In the genomic region with DNA sequence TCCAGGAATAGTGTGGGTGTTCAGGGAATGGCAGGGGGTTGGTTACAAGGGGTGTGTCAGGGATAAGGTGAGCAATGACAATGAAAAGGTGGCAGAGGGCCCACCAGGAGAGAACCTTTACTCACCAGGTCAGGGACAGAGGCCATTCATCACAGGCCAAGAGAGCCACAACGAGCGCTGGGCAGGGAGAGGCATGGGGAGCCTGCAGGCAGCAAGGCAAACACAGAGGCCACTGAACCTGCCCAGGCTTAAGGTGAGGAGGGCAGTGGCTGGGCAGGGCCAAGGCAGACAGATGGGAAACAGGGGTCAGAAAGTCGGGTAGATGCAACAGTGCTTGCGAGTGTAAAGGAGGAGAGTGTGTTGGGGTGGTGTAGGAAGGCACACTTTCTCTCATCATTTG, we compare ENCODE assay signal across 35 cellular contexts. TPM values are rescaled to one million over a fixed set of nuclear protein-coding genes. Genes with fewer than 3 reads are reported as not detected.
"Had no signal": no experiment of that assay in that cellular context is flagged by ENCODE, and none has a peak within 500 bp of the region (broad histone marks: within the 10 kb centered on the region; RNA-seq: fewer than 3 reads in every experiment).

No MANE protein-coding gene starts in this region.

- H3K4me1 Mint-ChIP-seq: activated B cell treated with CpG ODN at 0.5 μM for 24 hours; activated CD8-positive, alpha-beta memory T cell treated with anti-CD3 and anti-CD28 coated beads, Interleukin-2, amount 10 ng/mL, durations not matched to agents 7 days and 5 days; activated naive CD4-positive, alpha-beta T cell treated with anti-CD3 and anti-CD28 coated beads, Interleukin-2, amount 50 U/mL, for 24 hours; activated naive CD8-positive, alpha-beta T cell treated with anti-CD3 and anti-CD28 coated beads for 36 hours; activated naive CD8-positive, alpha-beta T cell treated with anti-CD3 and anti-CD28 coated beads, Interleukin-2, amount 50 U/mL, for 24 hours; T-helper 17 cell had no signal

- H3K27ac Mint-ChIP-seq: activated B cell treated with CpG ODN at 0.5 μM for 24 hours; activated CD4-positive, alpha-beta memory T cell treated with anti-CD3 and anti-CD28 coated beads for 36 hours; activated CD8-positive, alpha-beta memory T cell treated with anti-CD3 and anti-CD28 coated beads, Interleukin-2, amount 10 ng/mL, durations not matched to agents 7 days and 5 days; activated CD8-positive, alpha-beta T cell treated with anti-CD3 and anti-CD28 coated beads, Interleukin-2, amount 10 ng/mL, durations not matched to agents 7 days and 5 days; activated naive CD4-positive, alpha-beta T cell treated with anti-CD3 and anti-CD28 coated beads for 36 hours; activated naive CD4-positive, alpha-beta T cell treated with anti-CD3 and anti-CD28 coated beads, Interleukin-2, amount 50 U/mL, for 24 hours; activated naive CD8-positive, alpha-beta T cell treated with anti-CD3 and anti-CD28 coated beads for 36 hours; activated naive CD8-positive, alpha-beta T cell treated with anti-CD3 and anti-CD28 coated beads, Interleukin-2, amount 50 U/mL, for 24 hours; activated T-helper 1 cell treated with anti-CD3 and anti-CD28 coated beads, Interleukin-12 subunit alpha, Interleukin-12 subunit beta, Interleukin-2, Interleukin-4 antibody, amounts not matched to agents 30 ng/mL and 10 ng/mL and 1 ng/mL, durations not matched to agents 14 hours and 24 hours and 36 hours; activated T-helper 2 cell treated with anti-CD3 and anti-CD28 coated beads, Interferon-gamma antibody, Interleukin-2, Interleukin-4, amounts not matched to agents 10 μg/mL and 5 μg/mL and 100 μg/mL, durations not matched to agents 14 hours and 24 hours and 36 hours; T-helper 17 cell; T-helper 2 cell treated with Interferon-gamma antibody and Interleukin-4, amounts not matched to agents 5 μg/mL and 100 μg/mL, for 36 hours had no signal

- H3K4me3 ChIP-seq: adrenal gland, body of pancreas, colonic mucosa, esophagus squamous epithelium had no signal

- H3K27me3 ChIP-seq: adrenal gland, body of pancreas, colonic mucosa, esophagus squamous epithelium had no signal

- H3K4me3 Mint-ChIP-seq: activated B cell treated with CpG ODN at 0.5 μM for 24 hours; activated CD4-positive, alpha-beta memory T cell treated with anti-CD3 and anti-CD28 coated beads for 36 hours; activated CD8-positive, alpha-beta memory T cell treated with anti-CD3 and anti-CD28 coated beads, Interleukin-2, amount 10 ng/mL, durations not matched to agents 7 days and 5 days; activated CD8-positive, alpha-beta T cell treated with anti-CD3 and anti-CD28 coated beads, Interleukin-2, amount 10 ng/mL, durations not matched to agents 7 days and 5 days; activated naive CD4-positive, alpha-beta T cell treated with anti-CD3 and anti-CD28 coated beads for 36 hours; activated naive CD4-positive, alpha-beta T cell treated with anti-CD3 and anti-CD28 coated beads, Interleukin-2, amount 50 U/mL, for 24 hours; activated naive CD8-positive, alpha-beta T cell treated with anti-CD3 and anti-CD28 coated beads for 36 hours; activated naive CD8-positive, alpha-beta T cell treated with anti-CD3 and anti-CD28 coated beads, Interleukin-2, amount 50 U/mL, for 24 hours; activated T-helper 1 cell treated with anti-CD3 and anti-CD28 coated beads, Interleukin-12 subunit alpha, Interleukin-12 subunit beta, Interleukin-2, Interleukin-4 antibody, amounts not matched to agents 30 ng/mL and 10 ng/mL and 1 ng/mL, durations not matched to agents 14 hours and 24 hours and 36 hours; T-helper 17 cell; T-helper 2 cell treated with Interferon-gamma antibody and Interleukin-4, amounts not matched to agents 5 μg/mL and 100 μg/mL, for 36 hours had no signal

- H3K9me3 ChIP-seq: body of pancreas, colonic mucosa had no signal

- H3K27ac ChIP-seq: adrenal gland, body of pancreas, colonic mucosa, esophagus squamous epithelium, WERI-Rb-1 had no signal

- DNase-seq: activated B cell treated with CpG ODN at 0.5 μM for 24 hours; activated CD4-positive, alpha-beta memory T cell treated with anti-CD3 and anti-CD28 coated beads for 36 hours; activated CD4-positive, alpha-beta T cell treated with anti-CD3 and anti-CD28 coated beads for 48 hours; activated CD4-positive, alpha-beta T cell treated with anti-CD3 and anti-CD28 coated beads, Interleukin-2, amount 50 U/mL, for 1 hour; activated CD8-positive, alpha-beta memory T cell treated with anti-CD3 and anti-CD28 coated beads, Interleukin-2, amount 10 ng/mL, durations not matched to agents 7 days and 5 days; activated CD8-positive, alpha-beta memory T cell treated with anti-CD3 and anti-CD28 coated beads, Interleukin-2, amount 50 U/mL, for 4 hours; activated CD8-positive, alpha-beta T cell treated with anti-CD3 and anti-CD28 coated beads, Interleukin-2, amount 10 ng/mL, durations not matched to agents 7 days and 5 days; activated effector memory CD4-positive, alpha-beta T cell treated with anti-CD3 and anti-CD28 coated beads, Interleukin-2, amount 50 U/mL, for 16 hours; activated naive CD4-positive, alpha-beta T cell treated with anti-CD3 and anti-CD28 coated beads for 36 hours; activated naive CD8-positive, alpha-beta T cell treated with anti-CD3 and anti-CD28 coated beads for 36 hours; activated naive CD8-positive, alpha-beta T cell treated with anti-CD3 and anti-CD28 coated beads, Interleukin-2, amount 50 U/mL, for 24 hours; activated T-cell treated with anti-CD3 and anti-CD28 coated beads, Interleukin-2, amount 50 U/mL, for 1 hour; activated T-cell treated with anti-CD3 and anti-CD28 coated beads, Interleukin-2, amount 50 U/mL, for 48 hours; adrenal gland; amygdala; aorta; body of pancreas; caudate nucleus; colonic mucosa; effector CD8-positive, alpha-beta T cell; erythroblast; esophagus squamous epithelium; T-helper 1 cell; T-helper 17 cell; T1000; WERI-Rb-1 had no signal

- H3K4me1 ChIP-seq: adrenal gland, body of pancreas, colonic mucosa, esophagus squamous epithelium had no signal

- H3K27me3 Mint-ChIP-seq: activated CD4-positive, alpha-beta memory T cell treated with anti-CD3 and anti-CD28 coated beads for 36 hours; activated naive CD4-positive, alpha-beta T cell treated with anti-CD3 and anti-CD28 coated beads, Interleukin-2, amount 50 U/mL, for 24 hours; activated naive CD8-positive, alpha-beta T cell treated with anti-CD3 and anti-CD28 coated beads for 36 hours; activated naive CD8-positive, alpha-beta T cell treated with anti-CD3 and anti-CD28 coated beads, Interleukin-2, amount 50 U/mL, for 24 hours had no signal

RNA-seq across cellular contexts. Expression of a gene that starts 28.3 kb away (rescaled TPM):
- total RNA-seq: activated B cell treated with CpG ODN at 0.5 μM for 24 hours; activated CD4-positive, alpha-beta memory T cell treated with anti-CD3 and anti-CD28 coated beads for 36 hours; activated CD8-positive, alpha-beta memory T cell treated with anti-CD3 and anti-CD28 coated beads for 36 hours; activated CD8-positive, alpha-beta memory T cell treated with anti-CD3 and anti-CD28 coated beads, Interleukin-2, amount 10 ng/mL, durations not matched to agents 7 days and 5 days; activated CD8-positive, alpha-beta T cell treated with anti-CD3 and anti-CD28 coated beads, Interleukin-2, amount 10 ng/mL, durations not matched to agents 7 days and 5 days; activated naive CD4-positive, alpha-beta T cell treated with anti-CD3 and anti-CD28 coated beads for 36 hours; activated naive CD8-positive, alpha-beta T cell treated with anti-CD3 and anti-CD28 coated beads for 36 hours; activated T-helper 1 cell treated with anti-CD3 and anti-CD28 coated beads, Interleukin-12 subunit alpha, Interleukin-12 subunit beta, Interleukin-2, Interleukin-4 antibody, amounts not matched to agents 30 ng/mL and 10 ng/mL and 1 ng/mL, durations not matched to agents 14 hours and 24 hours and 36 hours; activated T-helper 2 cell treated with anti-CD3 and anti-CD28 coated beads, Interferon-gamma antibody, Interleukin-2, Interleukin-4, amounts not matched to agents 10 μg/mL and 5 μg/mL and 100 μg/mL, durations not matched to agents 14 hours and 24 hours and 36 hours; aorta; body of pancreas; colonic mucosa; dermis microvascular lymphatic vessel endothelial cell; esophagus squamous epithelium; fibroblast of lung; fibroblast of villous mesenchyme; frontal cortex; T-helper 17 cell had no signal
- polyA plus RNA-seq: aorta, fibroblast of lung had no signal

RNA-seq across cellular contexts. Expression of a gene that starts 52.1 kb away (rescaled TPM):
- total RNA-seq: activated B cell treated with CpG ODN at 0.5 μM for 24 hours had no signal
